In the genomic region with DNA sequence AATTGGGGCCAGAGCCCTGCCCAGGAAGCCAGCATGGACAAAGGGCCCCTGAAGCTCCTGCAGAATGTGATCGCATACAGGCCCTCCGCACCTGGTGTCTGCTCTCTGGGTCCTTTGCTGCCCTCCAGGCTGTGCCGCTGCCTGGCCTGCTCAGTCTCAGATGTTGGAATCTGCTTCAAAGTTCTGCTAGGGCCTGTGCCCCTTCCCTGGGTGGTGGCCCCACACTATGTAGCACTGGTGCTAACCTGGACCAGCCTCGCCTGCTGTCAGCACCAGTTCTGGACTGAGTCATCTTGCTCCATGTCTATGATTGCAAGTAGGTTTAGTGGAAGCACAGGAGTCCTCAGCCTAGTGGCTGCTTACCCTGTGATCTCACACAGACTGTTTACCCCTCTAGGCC, we compare ENCODE assay signal across 27 cellular contexts. TPM values are rescaled to one million over a fixed set of nuclear protein-coding genes. Genes with fewer than 3 reads are reported as not detected.
DNase-seq lines count a peak whose midpoint lies in the region; ATAC-seq and TF ChIP-seq lines count a peak whose summit lies in the region.
"Had no signal": no experiment of that assay in that cellular context is flagged by ENCODE, and none has a peak within 500 bp of the region (broad histone marks: within the 10 kb centered on the region; RNA-seq: fewer than 3 reads in every experiment).

No MANE protein-coding gene starts in this region.

- H3K4me3 Mint-ChIP-seq in activated CD8-positive, alpha-beta T cell treated with anti-CD3 and anti-CD28 coated beads, Interleukin-2, amount 10 ng/mL, durations not matched to agents 7 days and 5 days: no peak overlapping the region
- no peak overlapping the region for H3K4me3 Mint-ChIP-seq in activated CD8-positive, alpha-beta T cell treated with anti-CD3 and anti-CD28 coated beads for 36 hours
- H3K4me3 Mint-ChIP-seq: CD4-positive, alpha-beta memory T cell had no signal

- peaks cover 8% of the 10 kb centered on the region for H3K27me3 Mint-ChIP-seq in activated CD8-positive, alpha-beta T cell treated with anti-CD3 and anti-CD28 coated beads, Interleukin-2, amount 10 ng/mL, durations not matched to agents 7 days and 5 days (ENCODE audit: low read depth)
- H3K27me3 Mint-ChIP-seq in activated CD8-positive, alpha-beta T cell treated with anti-CD3 and anti-CD28 coated beads for 36 hours: peaks cover 2% of the 10 kb centered on the region

- no peak for TF ChIP-seq CTCF in activated CD8-positive, alpha-beta T cell treated with anti-CD3 and anti-CD28 coated beads for 36 hours (IDR thresholded peaks at IDR 0.05)
- TF ChIP-seq CTCF in RWPE2 (IDR thresholded peaks at IDR 0.05; ENCODE audit: poor library complexity, severe bottlenecking): no peak
- TF ChIP-seq CTCF in lung (IDR thresholded peaks at IDR 0.05; ENCODE audit: control extremely low read depth, extremely low read depth): no peak
- TF ChIP-seq CTCF in esophagus squamous epithelium (IDR thresholded peaks at IDR 0.05): no peak

- no peak for TF ChIP-seq POLR2A in esophagus squamous epithelium (IDR thresholded peaks at IDR 0.05)

- H3K27me3 ChIP-seq in RWPE2 (ENCODE audit: insufficient read depth, poor library complexity, severe bottlenecking) (peaks cover 3% of the 10 kb centered on the region), lung (ENCODE audit: control insufficient read depth, insufficient read depth) (no peaks in the 10 kb centered on the region), esophagus squamous epithelium (no peaks in the 10 kb centered on the region)
- H3K27me3 ChIP-seq: BLaER1 treated with 17β-estradiol and CSF1 and Interleukin-3, amounts not matched to agents 10 nM and 100 nM; SJSA1 had no signal

- H3K27ac ChIP-seq in RWPE2 (ENCODE audit: poor library complexity, severe bottlenecking): no peak overlapping the region
- H3K27ac ChIP-seq in lung (ENCODE audit: low read depth in 1 of 2, low read length in 1 of 2): no peak overlapping the region
- H3K27ac ChIP-seq in esophagus squamous epithelium: no peak overlapping the region
- H3K27ac ChIP-seq: 22Rv1; BLaER1 treated with 17β-estradiol and CSF1 and Interleukin-3, amounts not matched to agents 10 nM and 100 nM; GM23248; HL-60; SJSA1 had no signal

- no peaks in the 10 kb centered on the region for H3K36me3 Mint-ChIP-seq in activated CD8-positive, alpha-beta T cell treated with anti-CD3 and anti-CD28 coated beads, Interleukin-2, amount 10 ng/mL, durations not matched to agents 7 days and 5 days (ENCODE audit: low read depth)
- H3K36me3 Mint-ChIP-seq in activated CD8-positive, alpha-beta T cell treated with anti-CD3 and anti-CD28 coated beads for 36 hours (ENCODE audit: low read depth): no peaks in the 10 kb centered on the region
- H3K36me3 Mint-ChIP-seq: CD4-positive, alpha-beta memory T cell had no signal

- CTCF ChIA-PET in activated CD8-positive, alpha-beta T cell treated with anti-CD3 and anti-CD28 coated beads, Interleukin-2, amount 10 ng/mL, durations not matched to agents 7 days and 5 days (lab: Charles Lee): no interaction called here
- CTCF ChIA-PET in activated CD8-positive, alpha-beta T cell treated with anti-CD3 and anti-CD28 coated beads for 36 hours (lab: Charles Lee): no interaction called here

- H3K9me3 Mint-ChIP-seq in activated CD8-positive, alpha-beta T cell treated with anti-CD3 and anti-CD28 coated beads, Interleukin-2, amount 10 ng/mL, durations not matched to agents 7 days and 5 days (ENCODE audit: insufficient read depth): no peaks in the 10 kb centered on the region
- H3K9me3 Mint-ChIP-seq in activated CD8-positive, alpha-beta T cell treated with anti-CD3 and anti-CD28 coated beads for 36 hours: no peaks in the 10 kb centered on the region
- H3K9me3 Mint-ChIP-seq: CD4-positive, alpha-beta memory T cell had no signal

- H3K36me3 ChIP-seq in RWPE2 (ENCODE audit: low read depth): no peaks in the 10 kb centered on the region
- H3K36me3 ChIP-seq in lung (ENCODE audit: control insufficient read depth in 2 of 2, insufficient read depth in 2 of 2, low read length in 2 of 2): no peaks in the 10 kb centered on the region
- no peaks in the 10 kb centered on the region for H3K36me3 ChIP-seq in esophagus squamous epithelium
- H3K36me3 ChIP-seq: BLaER1 treated with 17β-estradiol and CSF1 and Interleukin-3, amounts not matched to agents 10 nM and 100 nM; HAP-1; SJSA1 had no signal

- H3K4me1 Mint-ChIP-seq in activated CD8-positive, alpha-beta T cell treated with anti-CD3 and anti-CD28 coated beads, Interleukin-2, amount 10 ng/mL, durations not matched to agents 7 days and 5 days (ENCODE audit: low read depth): no peaks in the 10 kb centered on the region
- no peaks in the 10 kb centered on the region for H3K4me1 Mint-ChIP-seq in activated CD8-positive, alpha-beta T cell treated with anti-CD3 and anti-CD28 coated beads for 36 hours (ENCODE audit: low read depth)
- H3K4me1 Mint-ChIP-seq: CD4-positive, alpha-beta memory T cell had no signal

- no peak overlapping the region for H3K27ac Mint-ChIP-seq in activated CD8-positive, alpha-beta T cell treated with anti-CD3 and anti-CD28 coated beads, Interleukin-2, amount 10 ng/mL, durations not matched to agents 7 days and 5 days
- H3K27ac Mint-ChIP-seq in activated CD8-positive, alpha-beta T cell treated with anti-CD3 and anti-CD28 coated beads for 36 hours: no peak overlapping the region
- H3K27ac Mint-ChIP-seq: CD4-positive, alpha-beta memory T cell had no signal

- H3K4me1 ChIP-seq in RWPE2 (ENCODE audit: insufficient read depth, poor library complexity, severe bottlenecking) (no peaks in the 10 kb centered on the region), lung (ENCODE audit: control insufficient read depth in 2 of 2, insufficient read depth in 2 of 2, low read length in 2 of 2) (no peaks in the 10 kb centered on the region), esophagus squamous epithelium (no peaks in the 10 kb centered on the region)
- H3K4me1 ChIP-seq: HAP-1, SJSA1 had no signal

- no peaks in the 10 kb centered on the region for H3K9me3 ChIP-seq in RWPE2 (ENCODE audit: severe bottlenecking)
- no peaks in the 10 kb centered on the region for H3K9me3 ChIP-seq in lung (ENCODE audit: control insufficient read depth in 2 of 2, insufficient read depth in 1 of 2, low read length in 1 of 2)
- no peaks in the 10 kb centered on the region for H3K9me3 ChIP-seq in esophagus squamous epithelium
- H3K9me3 ChIP-seq: BLaER1 treated with 17β-estradiol and CSF1 and Interleukin-3, amounts not matched to agents 10 nM and 100 nM; Caco-2; HAP-1; SJSA1 had no signal

- DNase-seq in activated CD8-positive, alpha-beta T cell treated with anti-CD3 and anti-CD28 coated beads, Interleukin-2, amount 10 ng/mL, durations not matched to agents 7 days and 5 days: peak; percentile 9
- DNase-seq in activated CD8-positive, alpha-beta T cell treated with anti-CD3 and anti-CD28 coated beads for 36 hours: no peak
- no peak for DNase-seq in RWPE2 (ENCODE audit: low spot score)
- DNase-seq in left ventricle myocardium superior: no peak
- DNase-seq in lung (ENCODE audit: low spot score): peak; percentile 23
- no peak for DNase-seq in SKM-1 (lab: John Stamatoyannopoulos, UW; ENCODE audit: unreplicated experiment)
- no peak for DNase-seq in esophagus squamous epithelium (lab: John Stamatoyannopoulos, UW)
- DNase-seq in NCI-H345 treated with DMSO at 0.1 percent for 48 hours (lab: John Stamatoyannopoulos, UW; ENCODE audit: unreplicated experiment): no peak
- DNase-seq: ACHN; Caco-2; CD4-positive, alpha-beta memory T cell; DMS 273 treated with DMSO at 0.1 percent for 48 hours; DMS79 treated with DMSO at 0.1 percent for 48 hours; GM23248; KG1; NCI-H1092; NCI-H1436 treated with DMSO at 0.1 percent for 48 hours; NCI-H1930; NCI-H510A treated with DMSO at 0.1 percent for 48 hours; NCI-H748 treated with DMSO at 0.1 percent for 48 hours had no signal

- no peak for ATAC-seq in activated CD8-positive, alpha-beta T cell treated with anti-CD3 and anti-CD28 coated beads, Interleukin-2, amount 10 ng/mL, durations not matched to agents 7 days and 5 days
- no peak for ATAC-seq in activated CD8-positive, alpha-beta T cell treated with anti-CD3 and anti-CD28 coated beads for 36 hours
- ATAC-seq in RWPE2 (ENCODE audit: low read depth) (0 out of 3 replicates have a peak, but pooled peaks have one; percentile 23), left ventricle myocardium superior (peak; percentile 68), lung (ENCODE audit: insufficient read depth, low FRiP score) (no peak)
- ATAC-seq: GM12878, Panc1 had no signal

- WGBS in lung, 2 donors: 96% methylated on average over 4 of the region's 4 CpGs
- 91 to 100% methylated on average over 3 to 4 of the region's 4 CpGs for WGBS in esophagus squamous epithelium, 2 donors

- no peak overlapping the region for H3K4me3 ChIP-seq in RWPE2 (ENCODE audit: severe bottlenecking)
- H3K4me3 ChIP-seq in lung: no peak overlapping the region
- H3K4me3 ChIP-seq in esophagus squamous epithelium: no peak overlapping the region
- H3K4me3 ChIP-seq: BLaER1 treated with 17β-estradiol and CSF1 and Interleukin-3, amounts not matched to agents 10 nM and 100 nM; GM12878; GM23248; HAP-1; SJSA1 had no signal

- intact Hi-C loops in activated CD8-positive, alpha-beta T cell treated with anti-CD3 and anti-CD28 coated beads for 36 hours (cut with micrococcal nuclease): no loop called here
- intact Hi-C loops in left ventricle myocardium superior (cut with micrococcal nuclease): no loop called here
- intact Hi-C loops in esophagus squamous epithelium (cut with DNase I): no loop called here

- POLR2A ChIA-PET in activated CD8-positive, alpha-beta T cell treated with anti-CD3 and anti-CD28 coated beads, Interleukin-2, amount 10 ng/mL, durations not matched to agents 7 days and 5 days (lab: Charles Lee): no interaction called here
- POLR2A ChIA-PET in activated CD8-positive, alpha-beta T cell treated with anti-CD3 and anti-CD28 coated beads for 36 hours (lab: Charles Lee): no interaction called here

RNA-seq across cellular contexts. Expression of a gene that starts 6.3 kb away (rescaled TPM):
- total RNA-seq in activated CD8-positive, alpha-beta T cell treated with anti-CD3 and anti-CD28 coated beads, Interleukin-2, amount 10 ng/mL, durations not matched to agents 7 days and 5 days: not detected
- not detected for total RNA-seq in activated CD8-positive, alpha-beta T cell treated with anti-CD3 and anti-CD28 coated beads for 36 hours
- total RNA-seq in left ventricle myocardium superior (not detected), lung (1 to 10 TPM in 1 of 2 donors, under 1 TPM in 1; 0.46 to 1.1 TPM), esophagus squamous epithelium (1 to 10 TPM in 1 of 4 donors, under 1 TPM in 3; 0.09 to 2.3 (median 0.55) TPM)
- under 1 TPM; 0.30 to 0.40 TPM for polyA plus RNA-seq in lung
- total RNA-seq: CD4-positive, alpha-beta memory T cell; GM23248; SJSA1 had no signal
- polyA plus RNA-seq: CD4-positive, alpha-beta memory T cell; GM12878; GM23248 had no signal

Comparison
In these comparisons a context has a peak if more than half of its experiments do, and no peak if none do; other contexts are left out.
1. DNase-seq: peak in activated CD8-positive, alpha-beta T cell treated with anti-CD3 and anti-CD28 coated beads, Interleukin-2, amount 10 ng/mL, durations not matched to agents 7 days and 5 days (single experiment) and lung (single experiment); none in activated CD8-positive, alpha-beta T cell treated with anti-CD3 and anti-CD28 coated beads for 36 hours (single experiment), RWPE2 (single experiment), left ventricle myocardium superior (single experiment), SKM-1 (single experiment), esophagus squamous epithelium (single experiment) and NCI-H345 treated with DMSO at 0.1 percent for 48 hours (single experiment).
2. ATAC-seq: peak in RWPE2 (single experiment) and left ventricle myocardium superior (single experiment); none in activated CD8-positive, alpha-beta T cell treated with anti-CD3 and anti-CD28 coated beads, Interleukin-2, amount 10 ng/mL, durations not matched to agents 7 days and 5 days (single experiment), activated CD8-positive, alpha-beta T cell treated with anti-CD3 and anti-CD28 coated beads for 36 hours (single experiment) and lung (single experiment).